Comparison of ENCODE assay signal across 8 cellular contexts in genomic region chr2:42809876-42810125, GRCh38. TPM values are rescaled to one million over a fixed set of nuclear protein-coding genes. Genes with fewer than 3 reads are reported as not detected.
A peak's percentile ranks its signal among the peaks of the same experiment; 100 is the strongest.
DNase-seq lines count a peak whose midpoint lies in the region; ATAC-seq and TF ChIP-seq lines count a peak whose summit lies in the region.

No MANE protein-coding gene starts in this region.

- peaks cover 11% of the 10 kb centered on the region for H3K4me1 Mint-ChIP-seq in activated T-helper 17 cell treated with anti-CD3 and anti-CD28 coated beads, Interleukin-2, amount 50 U/mL, for 72 hours
- H3K4me1 Mint-ChIP-seq in glutamatergic neuron (ENCODE audit: low read depth, unreplicated experiment), result peaks cover 12% of the 10 kb centered on the region

- peaks cover 4% of the 10 kb centered on the region for H3K27me3 Mint-ChIP-seq in activated T-helper 17 cell treated with anti-CD3 and anti-CD28 coated beads, Interleukin-2, amount 50 U/mL, for 72 hours
- H3K27me3 Mint-ChIP-seq in glutamatergic neuron (ENCODE audit: unreplicated experiment), result peaks cover 10% of the 10 kb centered on the region

- peak overlapping the region; percentile 64 for H3K4me3 Mint-ChIP-seq in activated T-helper 17 cell treated with anti-CD3 and anti-CD28 coated beads, Interleukin-2, amount 50 U/mL, for 72 hours
- peak overlapping the region; percentile 85 for H3K4me3 Mint-ChIP-seq in glutamatergic neuron (ENCODE audit: unreplicated experiment)

- H3K27ac Mint-ChIP-seq in activated T-helper 17 cell treated with anti-CD3 and anti-CD28 coated beads, Interleukin-2, amount 50 U/mL, for 72 hours, result peak overlapping the region; percentile 84
- no peak overlapping the region for H3K27ac Mint-ChIP-seq in glutamatergic neuron (ENCODE audit: unreplicated experiment)

- peak; percentile 45 for ATAC-seq in GM21529 (IDR thresholded peaks at IDR 0.05; ENCODE audit: unreplicated experiment)
- peak; percentile 48 for ATAC-seq in activated T-helper 17 cell treated with anti-CD3 and anti-CD28 coated beads, Interleukin-2, amount 50 U/mL, for 72 hours (replicated peaks)
- no peak for ATAC-seq in HG03097 (IDR thresholded peaks at IDR 0.05; ENCODE audit: low FRiP score, unreplicated experiment)

- H3K27me3 ChIP-seq in MG63, result no peaks in the 10 kb centered on the region

- peak; percentile 48 for DNase-seq in NCI-H1092 (lab: John Stamatoyannopoulos, UW)
- no peak for DNase-seq in NCI-H1092 treated with DMSO at 0.1 percent for 48 hours (lab: John Stamatoyannopoulos, UW)
- peak; percentile 90 for DNase-seq in MG63
- DNase-seq in glutamatergic neuron, result peak; percentile 76
- peak; percentile 80 for DNase-seq in occipital lobe (lab: John Stamatoyannopoulos, UW)

- peak overlapping the region; percentile 70 for H3K4me3 ChIP-seq in MG63

- H3K36me3 Mint-ChIP-seq in activated T-helper 17 cell treated with anti-CD3 and anti-CD28 coated beads, Interleukin-2, amount 50 U/mL, for 72 hours (ENCODE audit: low read depth), result peaks cover 13% of the 10 kb centered on the region
- H3K36me3 Mint-ChIP-seq in glutamatergic neuron (ENCODE audit: unreplicated experiment), result no peaks in the 10 kb centered on the region

- H3K9me3 ChIP-seq in MG63, result no peaks in the 10 kb centered on the region

- no peaks in the 10 kb centered on the region for H3K9me3 Mint-ChIP-seq in activated T-helper 17 cell treated with anti-CD3 and anti-CD28 coated beads, Interleukin-2, amount 50 U/mL, for 72 hours
- H3K9me3 Mint-ChIP-seq in glutamatergic neuron (ENCODE audit: unreplicated experiment), result peaks cover 15% of the 10 kb centered on the region

- TF ChIP-seq CTCF in glutamatergic neuron (IDR thresholded peaks at IDR 0.05; ENCODE audit: partially characterized antibody, unreplicated experiment), result peak; percentile 62

- H3K36me3 ChIP-seq in MG63, result no peaks in the 10 kb centered on the region

RNA-seq across cellular contexts. Expression of gene HAAO, which starts 17.4 kb away (rescaled TPM):
- total RNA-seq in MG63 (2014; rRNA removed; shearing (Covaris generic); ENCODE audit: low replicate concordance), result not detected in 2 replicates
- under 1 TPM; 0.98 to 0.99 TPM for total RNA-seq in activated T-helper 17 cell treated with anti-CD3 and anti-CD28 coated beads, Interleukin-2, amount 50 U/mL, for 72 hours
- not detected for total RNA-seq in glutamatergic neuron (ENCODE audit: unreplicated experiment)
- 0.62 TPM for total RNA-seq in occipital lobe

RNA-seq across cellular contexts. Expression of gene OXER1, which starts 45.9 kb away (rescaled TPM):
- total RNA-seq in MG63 (2014; rRNA removed; shearing (Covaris generic); ENCODE audit: low replicate concordance), result not detected in 2 replicates
- under 1 TPM; 0.13 TPM for total RNA-seq in activated T-helper 17 cell treated with anti-CD3 and anti-CD28 coated beads, Interleukin-2, amount 50 U/mL, for 72 hours
- total RNA-seq in glutamatergic neuron (ENCODE audit: unreplicated experiment) (not detected), occipital lobe (not detected)
